ENCODE assay signal across 20 cellular contexts in the genomic region with DNA sequence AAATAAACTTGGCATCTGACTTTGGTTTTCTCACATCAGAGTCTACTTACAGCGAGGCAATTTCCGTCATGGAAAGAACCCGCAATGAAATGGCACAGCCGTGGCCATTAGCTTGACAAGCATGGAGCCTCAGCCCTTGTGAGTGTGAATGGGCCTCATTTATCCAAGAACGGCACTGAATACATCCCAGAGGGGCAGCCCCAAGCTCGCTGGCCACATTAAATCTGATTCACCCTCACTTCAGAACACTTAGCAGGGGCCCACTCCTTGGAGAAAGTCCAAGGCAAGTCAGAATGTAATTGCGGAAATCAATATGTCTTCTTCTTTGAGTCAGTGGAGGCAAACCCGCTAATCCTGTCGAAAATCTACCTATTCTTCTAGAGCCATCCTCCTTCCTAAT.
"Had no signal": no experiment of that assay in that cellular context is flagged by ENCODE, and none has a peak within 500 bp of the region (broad histone marks: within the 10 kb centered on the region; RNA-seq: fewer than 3 reads in every experiment).

No MANE protein-coding gene starts in this region.

- DNase-seq: activated B cell treated with CpG ODN at 0.5 μM for 24 hours; activated CD4-positive, alpha-beta memory T cell treated with anti-CD3 and anti-CD28 coated beads for 36 hours; activated CD4-positive, alpha-beta T cell treated with anti-CD3 and anti-CD28 coated beads for 1 hour; activated CD4-positive, alpha-beta T cell treated with anti-CD3 and anti-CD28 coated beads, Interleukin-2, amount 10 ng/mL, durations not matched to agents 7 days and 5 days; activated CD8-positive, alpha-beta memory T cell treated with anti-CD3 and anti-CD28 coated beads for 24 hours; activated gamma-delta T cell treated with Interleukin-2 at 50 U/mL for 16 hours; activated naive CD4-positive, alpha-beta T cell treated with anti-CD3 and anti-CD28 coated beads, Interleukin-2, amount 10 ng/mL, durations not matched to agents 7 days and 5 days; activated naive CD8-positive, alpha-beta T cell treated with anti-CD3 and anti-CD28 coated beads for 36 hours; activated T-cell treated with anti-CD3 and anti-CD28 coated beads, Interleukin-2, amount 50 U/mL, for 72 hours; brain microvascular endothelial cell; KG1; NCI-H1048; NCI-H1417; NCI-H1930; NCI-H510A treated with DMSO at 0.1 percent for 48 hours; PC-3; SIG-M5; T-helper 17 cell; T-helper 9 cell had no signal

- H3K27me3 ChIP-seq: brain microvascular endothelial cell, cardiac muscle cell had no signal

- H3K4me3 ChIP-seq: cardiac muscle cell had no signal

- H3K27ac ChIP-seq: brain microvascular endothelial cell, cardiac muscle cell had no signal

- ATAC-seq: activated T-cell treated with anti-CD3 and anti-CD28 coated beads, Interleukin-2, amount 50 U/mL, for 72 hours; PC-3; T-helper 17 cell had no signal

- H3K36me3 ChIP-seq: brain microvascular endothelial cell, cardiac muscle cell had no signal
